ENCODE assay signal across 9 cellular contexts in the genomic region with DNA sequence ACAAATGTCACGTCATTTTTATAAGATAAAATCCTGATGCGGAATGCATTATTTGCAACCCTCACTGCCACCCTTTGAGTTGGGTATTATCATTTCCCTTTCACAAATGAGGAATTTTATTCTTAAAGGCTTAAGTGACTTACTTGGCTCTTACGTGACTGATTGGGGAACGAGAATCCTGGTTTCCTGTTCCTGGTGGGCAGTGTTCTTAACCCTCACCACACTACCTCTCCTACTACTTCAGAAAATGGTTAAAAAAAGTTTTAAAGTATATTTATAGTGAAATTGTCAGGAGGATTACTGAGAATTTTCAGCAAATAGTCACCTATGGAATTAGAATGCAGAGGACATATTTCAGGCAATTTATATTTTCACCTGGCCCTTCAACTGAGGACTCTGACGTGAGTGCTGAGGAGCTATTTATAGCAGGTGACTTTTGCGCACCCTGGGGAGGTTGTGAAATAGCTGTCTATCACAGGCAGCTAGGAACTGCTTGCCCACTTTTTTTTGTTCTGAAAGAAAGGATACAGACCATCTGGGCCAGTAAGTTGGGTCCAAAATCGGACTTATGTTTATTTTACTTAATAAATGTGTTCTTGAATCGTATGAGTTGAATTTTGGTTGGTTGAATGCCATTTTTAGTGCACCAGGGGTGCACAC. TPM values are rescaled to one million over a fixed set of nuclear protein-coding genes. Genes with fewer than 3 reads are reported as not detected.
DNase-seq lines count a peak whose midpoint lies in the region; ATAC-seq and TF ChIP-seq lines count a peak whose summit lies in the region.
"Had no signal": no experiment of that assay in that cellular context is flagged by ENCODE, and none has a peak within 500 bp of the region (broad histone marks: within the 10 kb centered on the region; RNA-seq: fewer than 3 reads in every experiment).

No MANE protein-coding gene starts in this region.

- no peaks in the 10 kb centered on the region for H3K27me3 Mint-ChIP-seq in activated T-helper 1 cell treated with anti-CD3 and anti-CD28 coated beads, Interleukin-12 subunit alpha, Interleukin-12 subunit beta, Interleukin-2, Interleukin-4 antibody, amounts not matched to agents 30 ng/mL and 10 ng/mL and 1 ng/mL, durations not matched to agents 14 hours and 24 hours and 36 hours (ENCODE audit: insufficient read depth)

- no peak overlapping the region for H3K9ac ChIP-seq in KMS-11

- 47 to 49% methylated on average over 8 of the region's 8 CpGs for WGBS in thyroid gland, 2 donors

- no peaks in the 10 kb centered on the region for H3K9me3 ChIP-seq in thyroid gland

- peaks cover 7% of the 10 kb centered on the region for H3K9me3 Mint-ChIP-seq in activated T-helper 1 cell treated with anti-CD3 and anti-CD28 coated beads, Interleukin-12 subunit alpha, Interleukin-12 subunit beta, Interleukin-2, Interleukin-4 antibody, amounts not matched to agents 30 ng/mL and 10 ng/mL and 1 ng/mL, durations not matched to agents 14 hours and 24 hours and 36 hours

- H3K4me3 Mint-ChIP-seq in activated T-helper 1 cell treated with anti-CD3 and anti-CD28 coated beads, Interleukin-12 subunit alpha, Interleukin-12 subunit beta, Interleukin-2, Interleukin-4 antibody, amounts not matched to agents 30 ng/mL and 10 ng/mL and 1 ng/mL, durations not matched to agents 14 hours and 24 hours and 36 hours, result no peak overlapping the region
- H3K4me3 Mint-ChIP-seq: activated T-helper 17 cell treated with anti-CD3 and anti-CD28 coated beads, Interleukin-2, amount 50 U/mL, for 72 hours had no signal

- H3K36me3 Mint-ChIP-seq in activated T-helper 1 cell treated with anti-CD3 and anti-CD28 coated beads, Interleukin-12 subunit alpha, Interleukin-12 subunit beta, Interleukin-2, Interleukin-4 antibody, amounts not matched to agents 30 ng/mL and 10 ng/mL and 1 ng/mL, durations not matched to agents 14 hours and 24 hours and 36 hours (ENCODE audit: low read depth), result no peaks in the 10 kb centered on the region

- H3K36me3 ChIP-seq in KMS-11 (ENCODE audit: insufficient read depth), result no peaks in the 10 kb centered on the region
- H3K36me3 ChIP-seq in thyroid gland, result no peaks in the 10 kb centered on the region

- no peak overlapping the region for H3K27ac Mint-ChIP-seq in activated T-helper 1 cell treated with anti-CD3 and anti-CD28 coated beads, Interleukin-12 subunit alpha, Interleukin-12 subunit beta, Interleukin-2, Interleukin-4 antibody, amounts not matched to agents 30 ng/mL and 10 ng/mL and 1 ng/mL, durations not matched to agents 14 hours and 24 hours and 36 hours
- H3K27ac Mint-ChIP-seq: activated T-helper 17 cell treated with anti-CD3 and anti-CD28 coated beads, Interleukin-2, amount 50 U/mL, for 72 hours had no signal

- H3K27ac ChIP-seq in KMS-11, result no peak overlapping the region
- H3K27ac ChIP-seq in thyroid gland, result peak overlapping the region in 1 of 3 donors; percentile 21

- H4K20me1 ChIP-seq in KMS-11 (ENCODE audit: insufficient read depth), result no peaks in the 10 kb centered on the region

- H3K4me2 ChIP-seq in KMS-11, result peak overlapping the region; percentile 11

- H3K27me3 ChIP-seq in KMS-11 (ENCODE audit: insufficient read depth, low read depth), result no peaks in the 10 kb centered on the region
- H3K27me3 ChIP-seq in thyroid gland, result no peaks in the 10 kb centered on the region

- no peak for TF ChIP-seq CTCF in KMS-11 (conservative IDR thresholded peaks at IDR 0.05; ENCODE audit: low read depth, low read length)
- TF ChIP-seq CTCF in fibroblast of pulmonary artery (IDR thresholded peaks at IDR 0.05; ENCODE audit: low read length, missing control alignments), result no peak
- no peak for TF ChIP-seq CTCF in thyroid gland (IDR thresholded peaks at IDR 0.05)

- peaks cover 19% of the 10 kb centered on the region for H3K4me1 ChIP-seq in KMS-11 (ENCODE audit: low read depth, poor library complexity, severe bottlenecking)
- H3K4me1 ChIP-seq in thyroid gland, result no peaks in the 10 kb centered on the region

- H3K4me1 Mint-ChIP-seq in activated T-helper 1 cell treated with anti-CD3 and anti-CD28 coated beads, Interleukin-12 subunit alpha, Interleukin-12 subunit beta, Interleukin-2, Interleukin-4 antibody, amounts not matched to agents 30 ng/mL and 10 ng/mL and 1 ng/mL, durations not matched to agents 14 hours and 24 hours and 36 hours (ENCODE audit: low read depth), result no peaks in the 10 kb centered on the region
- H3K4me1 Mint-ChIP-seq: activated T-helper 17 cell treated with anti-CD3 and anti-CD28 coated beads, Interleukin-2, amount 50 U/mL, for 72 hours had no signal

- intact Hi-C loops in activated T-helper 1 cell treated with anti-CD3 and anti-CD28 coated beads, Interleukin-12 subunit alpha, Interleukin-12 subunit beta, Interleukin-2, Interleukin-4 antibody, amounts not matched to agents 30 ng/mL and 10 ng/mL and 1 ng/mL, durations not matched to agents 14 hours and 24 hours and 36 hours (cut with micrococcal nuclease), result no loop called here
- intact Hi-C loops in left colon (cut with DNase I, micrococcal nuclease), result no loop called here
- intact Hi-C loops in thyroid gland (cut with DNase I), result no loop called here

- no peak for TF ChIP-seq POLR2A in thyroid gland (IDR thresholded peaks at IDR 0.05)

- DNase-seq in CD1c-positive myeloid dendritic cell (ENCODE audit: extremely low spot score), result peak; percentile 29
- peak; percentile 22 for DNase-seq in fibroblast of pulmonary artery (ENCODE audit: low read depth)
- DNase-seq in activated T-helper 1 cell treated with anti-CD3 and anti-CD28 coated beads, Interleukin-12 subunit alpha, Interleukin-12 subunit beta, Interleukin-2, Interleukin-4 antibody, amounts not matched to agents 30 ng/mL and 10 ng/mL and 1 ng/mL, durations not matched to agents 14 hours and 24 hours and 36 hours (ENCODE audit: low spot score), result no peak
- no peak for DNase-seq in left colon
- no peak for DNase-seq in thyroid gland
- no peak for DNase-seq in midbrain (lab: John Stamatoyannopoulos, UW)

- H3K4me3 ChIP-seq in KMS-11 (IDR thresholded peaks at IDR 0.05; ENCODE audit: insufficient read depth, low read depth, low read length) (no peak overlapping the region), fibroblast of pulmonary artery (replicated peaks; ENCODE audit: low read depth, low read length) (no peak overlapping the region), thyroid gland (replicated peaks in 1 of 3) (no peak overlapping the region)

- ATAC-seq in GM21529 (IDR thresholded peaks at IDR 0.05; ENCODE audit: unreplicated experiment) (peak; percentile 95), left colon (no peak)
- ATAC-seq: activated T-helper 17 cell treated with anti-CD3 and anti-CD28 coated beads, Interleukin-2, amount 50 U/mL, for 72 hours had no signal

- no peak overlapping the region for H2AFZ ChIP-seq in KMS-11 (ENCODE audit: low read depth)

- H3K79me2 ChIP-seq in KMS-11 (ENCODE audit: insufficient read depth, low read depth), result no peaks in the 10 kb centered on the region

RNA-seq across cellular contexts. Expression of a gene that starts 18.7 kb away (rescaled TPM):
- total RNA-seq in activated T-helper 1 cell treated with anti-CD3 and anti-CD28 coated beads, Interleukin-12 subunit alpha, Interleukin-12 subunit beta, Interleukin-2, Interleukin-4 antibody, amounts not matched to agents 30 ng/mL and 10 ng/mL and 1 ng/mL, durations not matched to agents 14 hours and 24 hours and 36 hours, result 3.6 and 4.1 TPM in 2 replicates
- 1 to 10 TPM; 2.8 to 5.1 TPM for total RNA-seq in left colon
- total RNA-seq in thyroid gland, result 10 to 100 TPM; 30.9 to 46.9 (median 34.8) TPM

Comparison
In these comparisons a context has a peak if more than half of its experiments do, and no peak if none do; other contexts are left out.
1. DNase-seq: peak in CD1c-positive myeloid dendritic cell (single experiment) and fibroblast of pulmonary artery (single experiment); none in activated T-helper 1 cell treated with anti-CD3 and anti-CD28 coated beads, Interleukin-12 subunit alpha, Interleukin-12 subunit beta, Interleukin-2, Interleukin-4 antibody, amounts not matched to agents 30 ng/mL and 10 ng/mL and 1 ng/mL, durations not matched to agents 14 hours and 24 hours and 36 hours (single experiment), left colon (0 of 2), thyroid gland (0 of 2) and midbrain (single experiment).